Comparison of ENCODE assay signal across 19 cellular contexts in genomic region chr1:161081519-161081918, GRCh38. TPM values are rescaled to one million over a fixed set of nuclear protein-coding genes. Genes with fewer than 3 reads are reported as not detected.
A peak's percentile ranks its signal among the peaks of the same experiment; 100 is the strongest.
DNase-seq lines count a peak whose midpoint lies in the region; FAIRE-seq and TF ChIP-seq lines count a peak whose summit lies in the region.
"Had no signal": no experiment of that assay in that cellular context is flagged by ENCODE, and none has a peak within 500 bp of the region (broad histone marks: within the 10 kb centered on the region; RNA-seq: fewer than 3 reads in every experiment).

No MANE protein-coding gene starts in this region.

- no TSS peak for BruUV-seq in Calu3 (replicated peaks; lab: Mats Ljungman, UMichigan)

- intact Hi-C loops in Calu3 (cut with micrococcal nuclease; ENCODE audit: unreplicated experiment) = loop anchor here (5.0 kb wide), 1 partner anchor 34 kb away; the partner anchor contains the start of gene USF1
- intact Hi-C loops in esophagus squamous epithelium (cut with DNase I) = no loop called here
- intact Hi-C loops in tibial artery (cut with DNase I; ENCODE audit: low total_unique reads) = no loop called here
- intact Hi-C loops in stomach (cut with DNase I; ENCODE audit: low total_unique reads) = no loop called here
- intact Hi-C loops in sigmoid colon (cut with DNase I) = no loop called here

- TF ChIP-seq CTCF in Calu3 (IDR thresholded peaks at IDR 0.05; ENCODE audit: unreplicated experiment) = no peak
- no peak for TF ChIP-seq CTCF in astrocyte (IDR thresholded peaks at IDR 0.05; ENCODE audit: insufficient read depth, low read depth, low read length)
- TF ChIP-seq CTCF in esophagus squamous epithelium (IDR thresholded peaks at IDR 0.05) = no peak
- TF ChIP-seq CTCF in tibial artery (IDR thresholded peaks at IDR 0.05) = no peak
- TF ChIP-seq CTCF in stomach (IDR thresholded peaks at IDR 0.05) = no peak
- no peak for TF ChIP-seq CTCF in sigmoid colon (IDR thresholded peaks at IDR 0.05)

- H3K4me1 Mint-ChIP-seq in Calu3 (ENCODE audit: low read depth, unreplicated experiment) = peaks cover 68% of the 10 kb centered on the region
- H3K4me1 Mint-ChIP-seq in astrocyte (ENCODE audit: low read depth, unreplicated experiment) = peaks cover 54% of the 10 kb centered on the region

- FAIRE-seq in astrocyte (lab: Jason Lieb, UNC) = no peak
- FAIRE-seq: GM12891, H54 had no signal

- H3K79me2 ChIP-seq in astrocyte (ENCODE audit: insufficient read depth, low read length) = no peaks in the 10 kb centered on the region

- H3K27ac ChIP-seq in astrocyte (ENCODE audit: low read depth, low read length) (no peak overlapping the region), esophagus squamous epithelium (peak overlapping the region; percentile 89 to 97 (median 94)), skin epidermis (peak overlapping the region in 18 of 21 experiments; percentile 31 to 91 (median 77)), tibial artery (no peak overlapping the region), stomach (peak overlapping the region in 1 of 5 donors; percentile 17), sigmoid colon (no peak overlapping the region)
- H3K27ac ChIP-seq: Peyer's patch had no signal

- TF ChIP-seq EP300 in stomach (IDR thresholded peaks at IDR 0.05) = no peak
- TF ChIP-seq EP300 in sigmoid colon (IDR thresholded peaks at IDR 0.05) = no peak

- H3K36me3 Mint-ChIP-seq in Calu3 (ENCODE audit: insufficient read depth, unreplicated experiment) (peaks cover 68% of the 10 kb centered on the region), astrocyte (ENCODE audit: low read depth, unreplicated experiment) (no peaks in the 10 kb centered on the region)

- H2AFZ ChIP-seq in astrocyte (ENCODE audit: low read depth, low read length) = no peak overlapping the region

- H3K4me3 Mint-ChIP-seq in Calu3 (ENCODE audit: low read depth, unreplicated experiment) (peak overlapping the region; percentile 14), astrocyte (ENCODE audit: unreplicated experiment) (no peak overlapping the region)

- H3K4me2 ChIP-seq in astrocyte (ENCODE audit: low read length) = no peak overlapping the region

- WGBS in esophagus squamous epithelium, 2 donors = 66 to 70% methylated on average over 5 of the region's 5 CpGs
- 74 to 96% (median 76%) methylated on average over 5 of the region's 5 CpGs for WGBS in stomach, 5 donors
- 75 to 78% methylated on average over 5 of the region's 5 CpGs for WGBS in sigmoid colon, 2 donors

- peaks cover 35% of the 10 kb centered on the region for H3K4me1 ChIP-seq in astrocyte (ENCODE audit: insufficient read depth, low read length)
- peaks cover 33 to 95% (median 34%) of the 10 kb centered on the region in 3 donors for H3K4me1 ChIP-seq in esophagus squamous epithelium
- peaks cover 0 to 16% (median 0%) of the 10 kb centered on the region in 4 donors for H3K4me1 ChIP-seq in tibial artery
- peaks cover 0 to 48% (median 33%) of the 10 kb centered on the region in 4 donors for H3K4me1 ChIP-seq in stomach
- H3K4me1 ChIP-seq in sigmoid colon = no peaks in the 10 kb centered on the region

- H3K9ac ChIP-seq in astrocyte (ENCODE audit: low read length) = no peak overlapping the region

- no peaks in the 10 kb centered on the region for H3K27me3 ChIP-seq in astrocyte (ENCODE audit: insufficient read depth, low read length)
- peaks cover 0 to 7% (median 0%) of the 10 kb centered on the region in 4 donors for H3K27me3 ChIP-seq in esophagus squamous epithelium
- H3K27me3 ChIP-seq in tibial artery = peaks cover 0 to 9% of the 10 kb centered on the region in 2 donors
- H3K27me3 ChIP-seq in stomach = peaks cover 0 to 4% (median 0%) of the 10 kb centered on the region in 3 donors
- H3K27me3 ChIP-seq in sigmoid colon = peaks cover 0 to 4% (median 0%) of the 10 kb centered on the region in 3 donors
- H3K27me3 ChIP-seq: Peyer's patch had no signal

- H3K9me3 ChIP-seq in astrocyte (ENCODE audit: insufficient read depth, low read depth, low read length) = no peaks in the 10 kb centered on the region
- H3K9me3 ChIP-seq in esophagus squamous epithelium = no peaks in the 10 kb centered on the region
- H3K9me3 ChIP-seq in tibial artery = no peaks in the 10 kb centered on the region
- no peaks in the 10 kb centered on the region for H3K9me3 ChIP-seq in stomach
- no peaks in the 10 kb centered on the region for H3K9me3 ChIP-seq in sigmoid colon
- H3K9me3 ChIP-seq: Peyer's patch had no signal

- DNase-seq in Calu3 (no peak), astrocyte (ENCODE audit: low read depth) (no peak), esophagus squamous epithelium (lab: John Stamatoyannopoulos, UW) (no peak), tibial artery (no peak), stomach (no peak), sigmoid colon (no peak), NCI-H510A (lab: John Stamatoyannopoulos, UW) (no peak)
- DNase-seq: Kasumi-1, NCI-H1417, NCI-H1930, NCI-H2171, NCI-H446 treated with DMSO at 0.1 percent for 48 hours, NCI-H774, Peyer's patch, SHP77 treated with DMSO at 0.1 percent for 48 hours had no signal

- no peak overlapping the region for H3K4me3 ChIP-seq in astrocyte (ENCODE audit: insufficient read depth, low read depth, low read length)
- H3K4me3 ChIP-seq in esophagus squamous epithelium = peak overlapping the region in 1 of 4 donors; percentile 64
- H3K4me3 ChIP-seq in skin epidermis = no peak overlapping the region
- H3K4me3 ChIP-seq in tibial artery = no peak overlapping the region
- H3K4me3 ChIP-seq in stomach = no peak overlapping the region
- no peak overlapping the region for H3K4me3 ChIP-seq in sigmoid colon
- H3K4me3 ChIP-seq: Peyer's patch had no signal

- H3K36me3 ChIP-seq in astrocyte (ENCODE audit: insufficient read depth, low read length) = no peaks in the 10 kb centered on the region
- H3K36me3 ChIP-seq in esophagus squamous epithelium = peaks cover 0 to 35% (median 5%) of the 10 kb centered on the region in 3 donors
- no peaks in the 10 kb centered on the region for H3K36me3 ChIP-seq in tibial artery
- peaks cover 0 to 17% (median under 1%) of the 10 kb centered on the region in 4 donors for H3K36me3 ChIP-seq in stomach
- no peaks in the 10 kb centered on the region for H3K36me3 ChIP-seq in sigmoid colon
- H3K36me3 ChIP-seq: Peyer's patch had no signal

- CTCF ChIA-PET in Calu3 (lab: Charles Lee) = interaction anchor here (2.1 kb wide), 1 partner anchor 8 kb away, joined by 4 read pairs; the partner anchor contains the start of gene NECTIN4

- H4K20me1 ChIP-seq in astrocyte (ENCODE audit: insufficient read depth, low read length) = no peaks in the 10 kb centered on the region

- H3K27me3 Mint-ChIP-seq in Calu3 (ENCODE audit: unreplicated experiment) = no peaks in the 10 kb centered on the region
- no peaks in the 10 kb centered on the region for H3K27me3 Mint-ChIP-seq in astrocyte (ENCODE audit: low read depth, unreplicated experiment)

- H3K27ac Mint-ChIP-seq in Calu3 (ENCODE audit: unreplicated experiment) = peak overlapping the region; percentile 25
- peak overlapping the region; percentile 94 for H3K27ac Mint-ChIP-seq in astrocyte (ENCODE audit: unreplicated experiment)

- H3K9me3 Mint-ChIP-seq in Calu3 (ENCODE audit: low read depth, unreplicated experiment) = no peaks in the 10 kb centered on the region
- H3K9me3 Mint-ChIP-seq in astrocyte (ENCODE audit: unreplicated experiment) = peaks cover 6% of the 10 kb centered on the region

- TF ChIP-seq POLR2A in esophagus squamous epithelium (IDR thresholded peaks at IDR 0.05) (no peak), stomach (IDR thresholded peaks at IDR 0.05) (no peak), sigmoid colon (IDR thresholded peaks at IDR 0.05) (no peak)

RNA-seq across cellular contexts. Expression of gene NECTIN4, which starts 7.8 kb away (rescaled TPM):
- 24.9 and 42.4 TPM in 2 replicates for total RNA-seq in Calu3 (2022)
- 1.6 and 1.9 TPM in 2 replicates for total RNA-seq in astrocyte
- total RNA-seq in esophagus squamous epithelium = 100 to 1,000 TPM in 2 of 4 donors, 10 to 100 TPM in 2; 52.7 to 161 (median 96.2) TPM
- 10 to 100 TPM in 2 of 5 donors, 1 to 10 TPM in 3; 2.0 to 20.3 (median 7.0) TPM for total RNA-seq in stomach
- polyA plus RNA-seq in stomach = 10 to 100 TPM in 1 of 3 donors, 1 to 10 TPM in 2; 1.7 to 14.2 (median 2.6) TPM
- not detected for total RNA-seq in sigmoid colon
- 1 to 10 TPM in 2 of 3 donors, not detected in 1; 1.2 to 2.8 TPM for polyA plus RNA-seq in sigmoid colon
- total RNA-seq: A673 had no signal

RNA-seq across cellular contexts. Expression of gene ARHGAP30, which starts 11.8 kb away (rescaled TPM):
- 1.7 and 2.9 TPM in 2 replicates for total RNA-seq in Calu3 (2022)
- 0.19 and 0.25 TPM in 2 replicates for total RNA-seq in astrocyte
- total RNA-seq in esophagus squamous epithelium = 10 to 100 TPM in 2 of 4 donors, 1 to 10 TPM in 2; 2.9 to 13.5 (median 7.4) TPM
- total RNA-seq in stomach = 10 to 100 TPM in 3 of 5 donors, 1 to 10 TPM in 2; 2.6 to 28.6 (median 12.9) TPM
- polyA plus RNA-seq in stomach = 1 to 10 TPM; 2.8 to 5.5 (median 4.6) TPM
- total RNA-seq in sigmoid colon = 1 to 10 TPM; 4.4 to 7.7 (median 6.6) TPM
- polyA plus RNA-seq in sigmoid colon = 10 to 100 TPM in 1 of 3 donors, 1 to 10 TPM in 2; 4.8 to 37.8 (median 4.9) TPM
- total RNA-seq: A673 had no signal

RNA-seq across cellular contexts. Expression of gene KLHDC9, which starts 16.6 kb away (rescaled TPM):
- 5.3 and 7.0 TPM in 2 replicates for total RNA-seq in Calu3 (2022)
- 1.5 and 1.8 TPM in 2 replicates for total RNA-seq in astrocyte
- total RNA-seq in esophagus squamous epithelium = 1 to 10 TPM in 3 of 4 donors, under 1 TPM in 1; 0.31 to 2.7 (median 1.7) TPM
- total RNA-seq in stomach = 10 to 100 TPM in 1 of 5 donors, 1 to 10 TPM in 4; 1.3 to 41.4 (median 2.4) TPM
- 1 to 10 TPM; 4.7 to 6.3 (median 5.3) TPM for polyA plus RNA-seq in stomach
- 10 to 100 TPM in 2 of 4 donors, 1 to 10 TPM in 2; 5.8 to 14.1 (median 10.8) TPM for total RNA-seq in sigmoid colon
- 10 to 100 TPM in 1 of 3 donors, 1 to 10 TPM in 2; 4.7 to 11.1 (median 9.6) TPM for polyA plus RNA-seq in sigmoid colon

RNA-seq across cellular contexts. Expression of gene USF1, which starts 35.7 kb away (rescaled TPM):
- total RNA-seq in Calu3 (2022) = 72.1 and 75.4 TPM in 2 replicates
- 61.3 and 70.1 TPM in 2 replicates for total RNA-seq in astrocyte
- 10 to 100 TPM; 35.9 to 55.7 (median 49.4) TPM for total RNA-seq in esophagus squamous epithelium
- total RNA-seq in stomach = 100 to 1,000 TPM in 1 of 5 donors, 10 to 100 TPM in 3, 1 to 10 TPM in 1; 7.2 to 566 (median 65.2) TPM
- 10 to 100 TPM; 48.0 to 73.1 (median 55.9) TPM for polyA plus RNA-seq in stomach
- 10 to 100 TPM; 54.8 to 76.2 (median 62.5) TPM for total RNA-seq in sigmoid colon
- 10 to 100 TPM; 25.8 to 84.6 (median 42.5) TPM for polyA plus RNA-seq in sigmoid colon

RNA-seq across cellular contexts. Expression of gene PFDN2, which starts 36.3 kb away (rescaled TPM):
- total RNA-seq in Calu3 (2022) (121 and 129 TPM in 2 replicates), astrocyte (103 and 111 TPM in 2 replicates), esophagus squamous epithelium (10 to 100 TPM; 27.0 to 59.2 (median 45.3) TPM), stomach (10 to 100 TPM in 3 of 5 donors, not detected in 2; 11.6 to 21.3 (median 19.3) TPM), sigmoid colon (10 to 100 TPM; 40.7 to 63.4 (median 45.9) TPM)
- polyA plus RNA-seq in stomach (100 to 1,000 TPM in 2 of 3 donors, 10 to 100 TPM in 1; 97.5 to 166 (median 122) TPM), sigmoid colon (100 to 1,000 TPM in 2 of 3 donors, 10 to 100 TPM in 1; 82.3 to 115 (median 104) TPM)

Comparison
In these comparisons a context has a peak if more than half of its experiments do, and no peak if none do; other contexts are left out.
1. H3K27ac ChIP-seq: peak in esophagus squamous epithelium (4 of 4) and skin epidermis (18 of 21); none in astrocyte (single experiment), tibial artery (0 of 2) and sigmoid colon (0 of 4).